1 cellular context compared by ENCODE assay signal in the genomic region with DNA sequence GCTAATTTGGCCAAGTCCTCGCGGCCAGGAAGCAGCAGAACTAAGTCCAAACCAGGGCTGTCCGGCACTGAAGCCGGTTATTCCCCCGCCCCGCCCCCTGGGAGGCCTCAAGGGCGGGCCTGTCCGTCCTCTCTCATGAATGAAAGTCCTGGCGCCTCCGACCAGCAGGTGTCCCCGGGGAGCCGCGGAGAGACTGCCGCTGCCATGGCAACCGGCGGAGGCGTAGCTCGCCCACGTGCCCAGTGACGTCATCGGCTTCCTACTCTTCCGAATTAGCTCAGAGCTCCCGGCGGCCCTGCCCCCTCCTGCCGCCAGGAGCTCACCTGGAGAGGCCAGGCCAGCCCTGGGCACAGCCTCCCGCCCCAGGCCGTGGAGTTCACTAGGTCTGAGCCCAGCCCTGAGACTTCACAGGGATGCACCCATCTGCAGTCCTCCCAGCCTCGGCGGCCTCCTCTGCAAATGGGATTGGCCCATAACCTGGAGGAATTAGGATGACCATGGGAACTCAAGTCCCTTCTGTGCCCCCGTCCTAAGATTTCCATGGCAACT.
A peak's percentile ranks its signal among the peaks of the same experiment; 100 is the strongest.
TF ChIP-seq lines count a peak whose summit lies in the region.

No MANE protein-coding gene starts in this region.

TF ChIP-seq in K562, 482 proteins besides CTCF, POLR2A, EP300 and RAD21 (continued from another document):
- TF ChIP-seq, protein P1, sequence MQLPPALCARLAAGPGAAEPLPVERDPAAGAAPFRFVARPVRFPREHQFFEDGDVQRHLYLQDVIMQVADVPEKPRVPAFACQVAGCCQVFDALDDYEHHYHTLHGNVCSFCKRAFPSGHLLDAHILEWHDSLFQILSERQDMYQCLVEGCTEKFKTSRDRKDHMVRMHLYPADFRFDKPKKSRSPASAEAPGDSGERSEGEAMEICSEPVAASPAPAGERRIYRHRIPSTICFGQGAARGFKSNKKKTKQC (CRISPR knock-in tag; IDR thresholded peaks at IDR 0.05) = no peak
- TF ChIP-seq STAT5A (IDR thresholded peaks at IDR 0.05; ENCODE audit: borderline replicate concordance, low read length) (no peak), HSF4 (CRISPR knock-in tag; IDR thresholded peaks at IDR 0.05; ENCODE audit: borderline replicate concordance) (no peak), CHD2 (IDR thresholded peaks at IDR 0.05; ENCODE audit: low read depth, low read length) (peak; percentile 39; the same call in 1 of the 2 replicates), FOXJ2 (tag; IDR thresholded peaks at IDR 0.05) (no peak), ARID1B (IDR thresholded peaks at IDR 0.05) (peak; percentile 59; the same call in 1 of the 2 replicates), JUNB (CRISPR knock-in tag; conservative IDR thresholded peaks at IDR 0.05) (peak; percentile 98), ETV5 (CRISPR knock-in tag; IDR thresholded peaks at IDR 0.05; ENCODE audit: low read depth) (no peak), FOXA3 (CRISPR knock-in tag; conservative IDR thresholded peaks at IDR 0.05 in 1 of 2, IDR thresholded peaks at IDR 0.05 in 1 of 2) (peak in 1 of 2 experiments; percentile 24; a peak in 1 of 4 replicates), SPI1 (IDR thresholded peaks at IDR 0.05; ENCODE audit: borderline replicate concordance, low read depth, low read length) (no peak), ZNF408 (CRISPR knock-in tag; IDR thresholded peaks at IDR 0.05; ENCODE audit: low read depth) (no peak), JUN (IDR thresholded peaks at IDR 0.05; ENCODE audit: borderline replicate concordance, low read depth, low read length) (peak; percentile 99), JUN (CRISPR knock-in tag; IDR thresholded peaks at IDR 0.05; ENCODE audit: borderline replicate concordance) (peak; percentile 94; the same call in 1 of the 2 replicates), CREM (IDR thresholded peaks at IDR 0.05; ENCODE audit: low read depth) (peak; percentile 98), SMARCC2 (IDR thresholded peaks at IDR 0.05; ENCODE audit: low read depth) (no peak), HDAC1 (IDR thresholded peaks at IDR 0.05) (peak in 1 of 2 experiments; percentile 85; a peak in 2 of 4 replicates), TEAD1 (CRISPR knock-in tag; IDR thresholded peaks at IDR 0.05) (peak in 1 of 2 experiments; percentile 71; a peak in 2 of 4 replicates), HMGN3 (IDR thresholded peaks at IDR 0.05; ENCODE audit: borderline replicate concordance, extremely low read depth, insufficient read length, low read depth, low read length) (peak; percentile 74), PCBP1 (IDR thresholded peaks at IDR 0.05; ENCODE audit: low read depth, low read length, poor library complexity, severe bottlenecking) (peak; percentile 25), SMC3 (conservative IDR thresholded peaks at IDR 0.05; ENCODE audit: insufficient read depth, low read depth, low read length) (peak; percentile 57), BHLHE40 (IDR thresholded peaks at IDR 0.05; ENCODE audit: low read length) (peak; percentile 97)
- TF ChIP-seq, protein P2, sequence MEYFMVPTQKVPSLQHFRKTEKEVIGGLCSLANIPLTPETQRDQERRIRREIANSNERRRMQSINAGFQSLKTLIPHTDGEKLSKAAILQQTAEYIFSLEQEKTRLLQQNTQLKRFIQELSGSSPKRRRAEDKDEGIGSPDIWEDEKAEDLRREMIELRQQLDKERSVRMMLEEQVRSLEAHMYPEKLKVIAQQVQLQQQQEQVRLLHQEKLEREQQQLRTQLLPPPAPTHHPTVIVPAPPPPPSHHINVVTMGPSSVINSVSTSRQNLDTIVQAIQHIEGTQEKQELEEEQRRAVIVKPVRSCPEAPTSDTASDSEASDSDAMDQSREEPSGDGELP (CRISPR knock-in tag; IDR thresholded peaks at IDR 0.05; ENCODE audit: borderline replicate concordance) = peak; percentile 81
- TF ChIP-seq, protein P3, sequence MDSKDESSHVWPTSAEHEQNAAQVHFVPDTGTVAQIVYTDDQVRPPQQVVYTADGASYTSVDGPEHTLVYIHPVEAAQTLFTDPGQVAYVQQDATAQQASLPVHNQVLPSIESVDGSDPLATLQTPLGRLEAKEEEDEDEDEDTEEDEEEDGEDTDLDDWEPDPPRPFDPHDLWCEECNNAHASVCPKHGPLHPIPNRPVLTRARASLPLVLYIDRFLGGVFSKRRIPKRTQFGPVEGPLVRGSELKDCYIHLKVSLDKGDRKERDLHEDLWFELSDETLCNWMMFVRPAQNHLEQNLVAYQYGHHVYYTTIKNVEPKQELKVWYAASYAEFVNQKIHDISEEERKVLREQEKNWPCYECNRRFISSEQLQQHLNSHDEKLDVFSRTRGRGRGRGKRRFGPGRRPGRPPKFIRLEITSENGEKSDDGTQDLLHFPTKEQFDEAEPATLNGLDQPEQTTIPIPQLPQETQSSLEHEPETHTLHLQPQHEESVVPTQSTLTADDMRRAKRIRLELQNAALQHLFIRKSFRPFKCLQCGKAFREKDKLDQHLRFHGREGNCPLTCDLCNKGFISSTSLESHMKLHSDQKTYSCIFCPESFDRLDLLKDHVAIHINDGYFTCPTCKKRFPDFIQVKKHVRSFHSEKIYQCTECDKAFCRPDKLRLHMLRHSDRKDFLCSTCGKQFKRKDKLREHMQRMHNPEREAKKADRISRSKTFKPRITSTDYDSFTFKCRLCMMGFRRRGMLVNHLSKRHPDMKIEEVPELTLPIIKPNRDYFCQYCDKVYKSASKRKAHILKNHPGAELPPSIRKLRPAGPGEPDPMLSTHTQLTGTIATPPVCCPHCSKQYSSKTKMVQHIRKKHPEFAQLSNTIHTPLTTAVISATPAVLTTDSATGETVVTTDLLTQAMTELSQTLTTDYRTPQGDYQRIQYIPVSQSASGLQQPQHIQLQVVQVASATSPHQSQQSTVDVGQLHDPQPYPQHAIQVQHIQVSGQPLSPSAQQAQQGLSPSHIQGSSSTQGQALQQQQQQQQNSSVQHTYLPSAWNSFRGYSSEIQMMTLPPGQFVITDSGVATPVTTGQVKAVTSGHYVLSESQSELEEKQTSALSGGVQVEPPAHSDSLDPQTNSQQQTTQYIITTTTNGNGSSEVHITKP (IDR thresholded peaks at IDR 0.05; ENCODE audit: partially characterized antibody) = peak; percentile 10
- TF ChIP-seq, protein P4, sequence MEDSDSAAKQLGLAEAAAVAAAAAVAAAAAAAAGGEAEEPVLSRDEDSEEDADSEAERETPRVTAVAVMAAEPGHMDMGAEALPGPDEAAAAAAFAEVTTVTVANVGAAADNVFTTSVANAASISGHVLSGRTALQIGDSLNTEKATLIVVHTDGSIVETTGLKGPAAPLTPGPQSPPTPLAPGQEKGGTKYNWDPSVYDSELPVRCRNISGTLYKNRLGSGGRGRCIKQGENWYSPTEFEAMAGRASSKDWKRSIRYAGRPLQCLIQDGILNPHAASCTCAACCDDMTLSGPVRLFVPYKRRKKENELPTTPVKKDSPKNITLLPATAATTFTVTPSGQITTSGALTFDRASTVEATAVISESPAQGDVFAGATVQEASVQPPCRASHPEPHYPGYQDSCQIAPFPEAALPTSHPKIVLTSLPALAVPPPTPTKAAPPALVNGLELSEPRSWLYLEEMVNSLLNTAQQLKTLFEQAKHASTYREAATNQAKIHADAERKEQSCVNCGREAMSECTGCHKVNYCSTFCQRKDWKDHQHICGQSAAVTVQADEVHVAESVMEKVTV (CRISPR knock-in tag; IDR thresholded peaks at IDR 0.05) = peak; percentile 64
- TF ChIP-seq, protein P5, sequence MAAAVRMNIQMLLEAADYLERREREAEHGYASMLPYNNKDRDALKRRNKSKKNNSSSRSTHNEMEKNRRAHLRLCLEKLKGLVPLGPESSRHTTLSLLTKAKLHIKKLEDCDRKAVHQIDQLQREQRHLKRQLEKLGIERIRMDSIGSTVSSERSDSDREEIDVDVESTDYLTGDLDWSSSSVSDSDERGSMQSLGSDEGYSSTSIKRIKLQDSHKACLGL (CRISPR knock-in tag; IDR thresholded peaks at IDR 0.05; ENCODE audit: borderline replicate concordance, poor library complexity, severe bottlenecking) = peak; percentile 45
- TF ChIP-seq, protein P6, sequence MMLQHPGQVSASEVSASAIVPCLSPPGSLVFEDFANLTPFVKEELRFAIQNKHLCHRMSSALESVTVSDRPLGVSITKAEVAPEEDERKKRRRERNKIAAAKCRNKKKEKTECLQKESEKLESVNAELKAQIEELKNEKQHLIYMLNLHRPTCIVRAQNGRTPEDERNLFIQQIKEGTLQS (IDR thresholded peaks at IDR 0.05) = peak; percentile 100
- TF ChIP-seq, protein P6 (CRISPR knock-in tag; conservative IDR thresholded peaks at IDR 0.05) = peak; percentile 95
- TF ChIP-seq, protein P7, sequence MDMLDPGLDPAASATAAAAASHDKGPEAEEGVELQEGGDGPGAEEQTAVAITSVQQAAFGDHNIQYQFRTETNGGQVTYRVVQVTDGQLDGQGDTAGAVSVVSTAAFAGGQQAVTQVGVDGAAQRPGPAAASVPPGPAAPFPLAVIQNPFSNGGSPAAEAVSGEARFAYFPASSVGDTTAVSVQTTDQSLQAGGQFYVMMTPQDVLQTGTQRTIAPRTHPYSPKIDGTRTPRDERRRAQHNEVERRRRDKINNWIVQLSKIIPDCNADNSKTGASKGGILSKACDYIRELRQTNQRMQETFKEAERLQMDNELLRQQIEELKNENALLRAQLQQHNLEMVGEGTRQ (CRISPR knock-in tag; IDR thresholded peaks at IDR 0.05) = peak; percentile 99
- TF ChIP-seq, protein P8, sequence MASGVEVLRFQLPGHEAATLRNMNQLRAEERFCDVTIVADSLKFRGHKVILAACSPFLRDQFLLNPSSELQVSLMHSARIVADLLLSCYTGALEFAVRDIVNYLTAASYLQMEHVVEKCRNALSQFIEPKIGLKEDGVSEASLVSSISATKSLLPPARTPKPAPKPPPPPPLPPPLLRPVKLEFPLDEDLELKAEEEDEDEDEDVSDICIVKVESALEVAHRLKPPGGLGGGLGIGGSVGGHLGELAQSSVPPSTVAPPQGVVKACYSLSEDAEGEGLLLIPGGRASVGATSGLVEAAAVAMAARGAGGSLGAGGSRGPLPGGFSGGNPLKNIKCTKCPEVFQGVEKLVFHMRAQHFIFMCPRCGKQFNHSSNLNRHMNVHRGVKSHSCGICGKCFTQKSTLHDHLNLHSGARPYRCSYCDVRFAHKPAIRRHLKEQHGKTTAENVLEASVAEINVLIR (CRISPR knock-in tag; IDR thresholded peaks at IDR 0.05) = peak; percentile 83
